In genomic region chr9:137606005-137606601, GRCh38 we compare ENCODE assay signal across 6 cellular contexts. TPM values are rescaled to one million over a fixed set of nuclear protein-coding genes. Genes with fewer than 3 reads are reported as not detected.
DNase-seq lines count a peak whose midpoint lies in the region; ATAC-seq and TF ChIP-seq lines count a peak whose summit lies in the region.

No MANE protein-coding gene starts in this region.

- no peak for TF ChIP-seq CTCF in choroid plexus epithelial cell (conservative IDR thresholded peaks at IDR 0.05; ENCODE audit: low read depth, low read length)
- no peak for TF ChIP-seq CTCF in ovary (IDR thresholded peaks at IDR 0.05)

- peaks cover 6% of the 10 kb centered on the region for H3K4me1 ChIP-seq in ovary (ENCODE audit: insufficient read depth)

- H3K36me3 ChIP-seq in ovary, result no peaks in the 10 kb centered on the region

- H3K27me3 ChIP-seq in ovary, result no peaks in the 10 kb centered on the region

- H3K9me3 ChIP-seq in ovary, result no peaks in the 10 kb centered on the region

- H3K4me3 ChIP-seq in choroid plexus epithelial cell (ENCODE audit: low read depth, low read length) (peak overlapping the region; percentile 66), ovary (peak overlapping the region; percentile 80)

- TF ChIP-seq EP300 in ovary (IDR thresholded peaks at IDR 0.05), result no peak

- DNase-seq in choroid plexus epithelial cell (ENCODE audit: low read depth), result no peak
- DNase-seq in ovary, result peak; percentile 40 to 68 (median 66)
- DNase-seq in AML-193 (lab: John Stamatoyannopoulos, UW), result no peak
- DNase-seq in GM19240 (ENCODE audit: insufficient read length, low spot score), result no peak

- intact Hi-C loops in ovary (cut with DNase I), result no loop called here

- H3K27ac ChIP-seq in ovary, result peak overlapping the region in 1 of 2 donors; percentile 23

- WGBS in ovary, 3 donors, result 3 to 6% (median 4%) methylated on average over 28 to 57 of the region's 57 CpGs

- TF ChIP-seq POLR2A in ovary (IDR thresholded peaks at IDR 0.05), result no peak

- ATAC-seq in GM19438 (IDR thresholded peaks at IDR 0.05; ENCODE audit: low read depth, unreplicated experiment) (peak; percentile 12), HG03565 (IDR thresholded peaks at IDR 0.05; ENCODE audit: unreplicated experiment) (peak; percentile 6)

RNA-seq across cellular contexts. Expression of gene ARRDC1, which starts 0.6 kb away (rescaled TPM):
- 10 to 100 TPM; 11.1 to 46.2 (median 13.8) TPM for total RNA-seq in ovary
- 10 to 100 TPM in 1 of 2 donors, 1 to 10 TPM in 1; 5.2 to 20.6 TPM for polyA plus RNA-seq in ovary

RNA-seq across cellular contexts. Expression of gene EHMT1, which starts 12.7 kb away (rescaled TPM):
- 10 to 100 TPM; 44.9 to 98.5 (median 78.6) TPM for total RNA-seq in ovary
- polyA plus RNA-seq in ovary, result 10 to 100 TPM; 40.8 to 44.7 TPM

RNA-seq across cellular contexts. Expression of gene ZMYND19, which starts 15.8 kb away (rescaled TPM):
- total RNA-seq in ovary, result 10 to 100 TPM; 10.3 to 22.9 (median 16.5) TPM
- 10 to 100 TPM in 1 of 2 donors, 1 to 10 TPM in 1; 5.1 to 13.6 TPM for polyA plus RNA-seq in ovary

RNA-seq across cellular contexts. Expression of gene DPH7, which starts 27.4 kb away (rescaled TPM):
- 10 to 100 TPM; 29.7 to 37.7 (median 33.0) TPM for total RNA-seq in ovary
- polyA plus RNA-seq in ovary, result 10 to 100 TPM; 15.4 to 38.2 TPM

RNA-seq across cellular contexts. Expression of gene MRPL41, which starts 54.4 kb away (rescaled TPM):
- 10 to 100 TPM; 35.9 to 61.9 (median 48.3) TPM for total RNA-seq in ovary
- polyA plus RNA-seq in ovary, result 10 to 100 TPM in 1 of 2 donors, 1 to 10 TPM in 1; 1.0 to 54.8 TPM

Comparison
In these comparisons a context has a peak if more than half of its experiments do, and no peak if none do; other contexts are left out.
1. DNase-seq: peak in ovary (5 of 5); none in choroid plexus epithelial cell (single experiment), AML-193 (0 of 2) and GM19240 (single experiment).